In genomic region chr11:33885338-33886005, GRCh38 we compare ENCODE assay signal across 1 cellular context.
A peak's percentile ranks its signal among the peaks of the same experiment; 100 is the strongest.
TF ChIP-seq lines count a peak whose summit lies in the region.

No MANE protein-coding gene starts in this region.

TF ChIP-seq in GM12878, 131 proteins besides CTCF, POLR2A, EP300 and RAD21:
- peak; percentile 71; the same call in 1 of the 2 replicates for TF ChIP-seq SPI1 (IDR thresholded peaks at IDR 0.05; ENCODE audit: borderline replicate concordance, insufficient read depth, low read depth, low read length)
- peak; percentile 49; the same call in 1 of the 2 replicates for TF ChIP-seq RUNX3 (IDR thresholded peaks at IDR 0.05; ENCODE audit: low read length)
- TF ChIP-seq RELA (IDR thresholded peaks at IDR 0.05; ENCODE audit: borderline replicate concordance, partially characterized antibody): no peak
